ENCODE assay signal across 1 cellular context in the genomic region with DNA sequence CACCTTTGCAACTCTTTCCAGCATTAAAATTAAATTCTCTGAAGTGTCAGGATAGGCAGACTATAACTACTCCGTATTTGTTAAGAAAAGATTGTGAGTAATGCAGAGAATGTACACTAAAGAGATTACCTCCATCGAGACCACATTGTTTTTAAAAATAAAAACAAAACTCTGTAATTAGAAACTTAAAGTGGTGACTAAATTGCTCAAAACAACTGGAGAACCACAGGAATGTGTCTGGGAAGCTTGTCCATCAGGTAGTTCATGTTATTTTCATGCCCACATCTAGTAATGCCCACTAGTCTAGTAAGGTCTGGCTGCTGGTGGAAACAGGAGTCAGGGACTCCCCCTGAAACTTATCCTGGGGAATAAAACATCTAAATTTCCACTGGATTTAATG.
TF ChIP-seq lines count a peak whose summit lies in the region.

No MANE protein-coding gene starts in this region.

TF ChIP-seq in HepG2, 621 proteins besides CTCF, POLR2A, EP300 and RAD21 (continued from another document):
- no peak for TF ChIP-seq ZNF687 (CRISPR knock-in tag; IDR thresholded peaks at IDR 0.05)
- TF ChIP-seq HNF4G (IDR thresholded peaks at IDR 0.05; ENCODE audit: borderline replicate concordance, low read depth, low read length) = no peak
- TF ChIP-seq HNF4G (CRISPR knock-in tag; IDR thresholded peaks at IDR 0.05; ENCODE audit: borderline replicate concordance, low read depth) = no peak
- TF ChIP-seq SMARCE1 (IDR thresholded peaks at IDR 0.05; ENCODE audit: borderline replicate concordance) = no peak
- TF ChIP-seq U2AF1 (optimal IDR thresholded peaks at IDR 0.05; ENCODE audit: low read depth, low read length) = no peak
- TF ChIP-seq ZNF768 (CRISPR knock-in tag; IDR thresholded peaks at IDR 0.05) = no peak
